14 cellular contexts compared by ENCODE assay signal in the genomic region with DNA sequence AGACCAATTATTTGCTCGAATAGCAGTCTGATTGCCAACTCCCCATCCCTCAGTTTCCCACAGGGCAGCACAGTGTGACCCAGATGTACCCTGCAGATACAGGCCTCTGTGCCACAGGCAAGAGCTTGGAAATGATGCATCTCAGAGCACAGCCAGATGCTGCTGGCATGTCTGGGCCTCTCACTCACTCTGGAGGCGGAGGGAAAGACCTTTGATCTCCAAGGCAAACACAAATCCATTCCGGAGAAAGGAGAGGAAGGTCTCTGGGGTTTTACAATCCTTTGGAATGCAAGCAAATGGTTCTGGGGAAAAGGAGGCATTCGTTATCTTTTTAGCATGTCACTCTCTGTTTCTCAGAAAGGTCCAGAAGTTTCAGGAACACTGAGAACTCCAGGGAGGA.
A peak's percentile ranks its signal among the peaks of the same experiment; 100 is the strongest.
DNase-seq lines count a peak whose midpoint lies in the region; ATAC-seq and TF ChIP-seq lines count a peak whose summit lies in the region.
"Had no signal": no experiment of that assay in that cellular context is flagged by ENCODE, and none has a peak within 500 bp of the region (broad histone marks: within the 10 kb centered on the region; RNA-seq: fewer than 3 reads in every experiment).

No MANE protein-coding gene starts in this region.

- H4K91ac ChIP-seq in trophoblast cell (ENCODE audit: low read depth, low read length) = no peak overlapping the region

- peaks cover 32% of the 10 kb centered on the region for H3K79me1 ChIP-seq in trophoblast cell (ENCODE audit: low read length)

- H4K8ac ChIP-seq in trophoblast cell (ENCODE audit: low read depth, low read length) = no peak overlapping the region

- H3K23ac ChIP-seq in trophoblast cell (ENCODE audit: low read length) = no peak overlapping the region

- H3K27ac ChIP-seq in foreskin keratinocyte = peak overlapping the region; percentile 2
- peak overlapping the region; percentile 90 for H3K27ac ChIP-seq in trophoblast cell (ENCODE audit: low read depth, low read length)
- no peak overlapping the region for H3K27ac ChIP-seq in vagina

- no peak overlapping the region for H3K18ac ChIP-seq in trophoblast cell (ENCODE audit: low read length)

- peak; percentile 45 for ATAC-seq in foreskin keratinocyte
- ATAC-seq: right cardiac atrium had no signal

- TF ChIP-seq CTCF in foreskin keratinocyte (conservative IDR thresholded peaks at IDR 0.05) (peak; percentile 11), GM10266 (IDR thresholded peaks at IDR 0.05; ENCODE audit: control insufficient read depth, insufficient read depth, low read depth, missing control alignments) (no peak), vagina (IDR thresholded peaks at IDR 0.05) (no peak)

- H3K14ac ChIP-seq in trophoblast cell (ENCODE audit: low read length) = no peak overlapping the region

- DNase-seq in H7 (peak; percentile 64), NT2/D1 (ENCODE audit: low read depth, low spot score) (peak; percentile 66), foreskin keratinocyte (peak; percentile 51 to 74), trophoblast cell (peak; percentile 35 to 46), DMS153 treated with DMSO at 0.1 percent for 48 hours (lab: John Stamatoyannopoulos, UW; ENCODE audit: unreplicated experiment) (no peak), GM10266 (ENCODE audit: extremely low spot score) (no peak), vagina (ENCODE audit: extremely low spot score in 2 of 2) (no peak), AML-193 (lab: John Stamatoyannopoulos, UW) (no peak)
- DNase-seq: activated CD4-positive, CD25-positive, alpha-beta regulatory T cell; activated T-cell treated with anti-CD3 and anti-CD28 coated beads, Interleukin-2, amount 50 U/mL, for 1 hour; amniotic stem cell; Karpas-422; NCI-H2029 treated with DMSO at 0.1 percent for 48 hours; right cardiac atrium had no signal

- H3K4me1 ChIP-seq in NT2/D1 (ENCODE audit: insufficient read depth, insufficient read length) (peaks cover 3% of the 10 kb centered on the region), foreskin keratinocyte (peaks cover 20% of the 10 kb centered on the region), trophoblast cell (ENCODE audit: control insufficient read depth in 1 of 2, insufficient read depth in 2 of 2, low read length in 2 of 2) (peaks cover 21 to 29% of the 10 kb centered on the region in 2 experiments), vagina (peaks cover 5% of the 10 kb centered on the region)

- intact Hi-C loops in vagina (cut with DNase I) = no loop called here

- no peak overlapping the region for H3K4ac ChIP-seq in trophoblast cell (ENCODE audit: low read depth, low read length)

- no peaks in the 10 kb centered on the region for H3K27me3 ChIP-seq in H7 (ENCODE audit: control insufficient read depth, insufficient read depth, low read length)
- H3K27me3 ChIP-seq in NT2/D1 (ENCODE audit: insufficient read depth, insufficient read length) = no peaks in the 10 kb centered on the region
- no peaks in the 10 kb centered on the region for H3K27me3 ChIP-seq in foreskin keratinocyte
- no peaks in the 10 kb centered on the region for H3K27me3 ChIP-seq in trophoblast cell (ENCODE audit: insufficient read depth, low read length)
- H3K27me3 ChIP-seq in vagina = no peaks in the 10 kb centered on the region

- TF ChIP-seq POLR2A in vagina (IDR thresholded peaks at IDR 0.05) = no peak

- no peak overlapping the region for H2BK5ac ChIP-seq in trophoblast cell (ENCODE audit: low read depth, low read length, poor library complexity)

- H3K4me3 ChIP-seq in H7 (ENCODE audit: insufficient read depth, low read depth, low read length) (no peak overlapping the region), NT2/D1 (ENCODE audit: insufficient read length, low read depth) (no peak overlapping the region), trophoblast cell (ENCODE audit: low read depth, low read length) (no peak overlapping the region), vagina (no peak overlapping the region)

- no peak overlapping the region for H2AK5ac ChIP-seq in trophoblast cell (ENCODE audit: low read length)

- H4K12ac ChIP-seq in trophoblast cell (ENCODE audit: low read depth, low read length) = no peak overlapping the region

- no peaks in the 10 kb centered on the region for H3K79me2 ChIP-seq in trophoblast cell (ENCODE audit: control insufficient read depth, insufficient read depth, low read length, poor library complexity)

- no CpG with 5 or more reads among the region's 4 CpGs for WGBS in trophoblast cell (ENCODE audit: extremely low coverage, insufficient coverage, insufficient read length)

- H3K9ac ChIP-seq in NT2/D1 (ENCODE audit: insufficient read length, low read depth) (no peak overlapping the region), trophoblast cell (ENCODE audit: low read length) (no peak overlapping the region)

- H2BK12ac ChIP-seq in trophoblast cell (ENCODE audit: low read length) = no peak overlapping the region

- no peak overlapping the region for H3K4me2 ChIP-seq in trophoblast cell (ENCODE audit: low read length)

- H3K9me3 ChIP-seq in NT2/D1 (ENCODE audit: insufficient read depth, low read length) = no peaks in the 10 kb centered on the region
- H3K9me3 ChIP-seq in trophoblast cell (ENCODE audit: insufficient read depth, low read depth, low read length) = no peaks in the 10 kb centered on the region
- H3K9me3 ChIP-seq in vagina = no peaks in the 10 kb centered on the region

- H3K36me3 ChIP-seq in H7 (replicated peaks; ENCODE audit: control insufficient read depth, insufficient read depth, low read length) (no peaks in the 10 kb centered on the region), NT2/D1 (ENCODE audit: insufficient read depth, insufficient read length, low read length) (no peaks in the 10 kb centered on the region), trophoblast cell (ENCODE audit: control insufficient read depth in 1 of 2, insufficient read depth in 2 of 2, low read length in 2 of 2) (no peaks in the 10 kb centered on the region), vagina (no peaks in the 10 kb centered on the region)

- H2AFZ ChIP-seq in trophoblast cell (ENCODE audit: insufficient read depth, low read length, poor library complexity) = no peak overlapping the region

- no peak overlapping the region for H2BK120ac ChIP-seq in trophoblast cell (ENCODE audit: insufficient read depth, low read length, poor library complexity)

Comparison
In these comparisons a context has a peak if more than half of its experiments do, and no peak if none do; other contexts are left out.
1. DNase-seq: peak in H7 (single experiment), NT2/D1 (single experiment), foreskin keratinocyte (2 of 2) and trophoblast cell (2 of 2); none in DMS153 treated with DMSO at 0.1 percent for 48 hours (single experiment), GM10266 (single experiment), vagina (0 of 2) and AML-193 (0 of 2).